9 cellular contexts compared by ENCODE assay signal in genomic region chr22:46970411-46971123, GRCh38.
A peak's percentile ranks its signal among the peaks of the same experiment; 100 is the strongest.
DNase-seq lines count a peak whose midpoint lies in the region; ATAC-seq and TF ChIP-seq lines count a peak whose summit lies in the region.
"Had no signal": no experiment of that assay in that cellular context is flagged by ENCODE, and none has a peak within 500 bp of the region (broad histone marks: within the 10 kb centered on the region; RNA-seq: fewer than 3 reads in every experiment).

No MANE protein-coding gene starts in this region.

- DNase-seq in CD4-positive, CD25-positive, alpha-beta regulatory T cell: no peak
- DNase-seq in activated naive CD8-positive, alpha-beta T cell treated with anti-CD3 and anti-CD28 coated beads for 36 hours: no peak
- DNase-seq in right atrium auricular region (ENCODE audit: low spot score) (no peak), sciatic nerve (ENCODE audit: low spot score) (peak; percentile 55), NCI-H1417 (lab: John Stamatoyannopoulos, UW) (no peak), NCI-H1417 treated with DMSO at 0.1 percent for 48 hours (lab: John Stamatoyannopoulos, UW) (no peak)
- DNase-seq: KG1 had no signal

- H3K27me3 Mint-ChIP-seq in CD4-positive, CD25-positive, alpha-beta regulatory T cell: no peaks in the 10 kb centered on the region
- no peaks in the 10 kb centered on the region for H3K27me3 Mint-ChIP-seq in activated naive CD8-positive, alpha-beta T cell treated with anti-CD3 and anti-CD28 coated beads for 36 hours

- H3K9me3 ChIP-seq in CD4-positive, CD25-positive, alpha-beta regulatory T cell (ENCODE audit: control insufficient read depth in 2 of 2, low read length in 2 of 2): no peaks in the 10 kb centered on the region
- H3K9me3 ChIP-seq in right atrium auricular region: no peaks in the 10 kb centered on the region

- no peak for TF ChIP-seq CTCF in right atrium auricular region (IDR thresholded peaks at IDR 0.05)

- H3K4me1 ChIP-seq in CD4-positive, CD25-positive, alpha-beta regulatory T cell (ENCODE audit: control insufficient read depth, insufficient read depth, low read length, poor library complexity, severe bottlenecking): peaks cover 13% of the 10 kb centered on the region
- H3K4me1 ChIP-seq in right atrium auricular region: peaks cover 0 to 24% of the 10 kb centered on the region in 2 donors

- ATAC-seq in CD4-positive, CD25-positive, alpha-beta regulatory T cell (ENCODE audit: low read depth in 2 of 2): no peak
- ATAC-seq in sciatic nerve (no peak), GM18867 (IDR thresholded peaks at IDR 0.05; ENCODE audit: unreplicated experiment) (no peak), GM18868 (IDR thresholded peaks at IDR 0.05; ENCODE audit: unreplicated experiment) (no peak)

- peak overlapping the region in 1 of 4 donors; percentile 51 for H3K4me3 Mint-ChIP-seq in CD4-positive, CD25-positive, alpha-beta regulatory T cell
- H3K4me3 Mint-ChIP-seq in activated naive CD8-positive, alpha-beta T cell treated with anti-CD3 and anti-CD28 coated beads for 36 hours: no peak overlapping the region

- no peak overlapping the region for H3K4me3 ChIP-seq in CD4-positive, CD25-positive, alpha-beta regulatory T cell (ENCODE audit: low read depth, low read length)
- H3K4me3 ChIP-seq in right atrium auricular region: no peak overlapping the region

- peaks cover 10% of the 10 kb centered on the region for H3K36me3 Mint-ChIP-seq in CD4-positive, CD25-positive, alpha-beta regulatory T cell
- peaks cover 7% of the 10 kb centered on the region for H3K36me3 Mint-ChIP-seq in activated naive CD8-positive, alpha-beta T cell treated with anti-CD3 and anti-CD28 coated beads for 36 hours

- no peaks in the 10 kb centered on the region for H3K27me3 ChIP-seq in CD4-positive, CD25-positive, alpha-beta regulatory T cell (ENCODE audit: control insufficient read depth, insufficient read depth, low read length)
- no peaks in the 10 kb centered on the region for H3K27me3 ChIP-seq in right atrium auricular region

- peak overlapping the region; percentile 31 to 78 (median 72) for H3K27ac Mint-ChIP-seq in CD4-positive, CD25-positive, alpha-beta regulatory T cell
- H3K27ac Mint-ChIP-seq in activated naive CD8-positive, alpha-beta T cell treated with anti-CD3 and anti-CD28 coated beads for 36 hours: peak overlapping the region; percentile 45

- peaks cover 14 to 36% (median 27%) of the 10 kb centered on the region in 4 donors for H3K4me1 Mint-ChIP-seq in CD4-positive, CD25-positive, alpha-beta regulatory T cell
- H3K4me1 Mint-ChIP-seq in activated naive CD8-positive, alpha-beta T cell treated with anti-CD3 and anti-CD28 coated beads for 36 hours: peaks cover 27% of the 10 kb centered on the region

- intact Hi-C loops in sciatic nerve (cut with DNase I): no loop called here

- H3K9me3 Mint-ChIP-seq in CD4-positive, CD25-positive, alpha-beta regulatory T cell: peaks cover 0 to 1% (median 0%) of the 10 kb centered on the region in 7 donors
- no peaks in the 10 kb centered on the region for H3K9me3 Mint-ChIP-seq in activated naive CD8-positive, alpha-beta T cell treated with anti-CD3 and anti-CD28 coated beads for 36 hours

- peaks cover 17% of the 10 kb centered on the region for H3K36me3 ChIP-seq in CD4-positive, CD25-positive, alpha-beta regulatory T cell (ENCODE audit: control insufficient read depth, insufficient read depth, low read length)
- H3K36me3 ChIP-seq in right atrium auricular region: peaks cover 8% of the 10 kb centered on the region

- H3K27ac ChIP-seq in CD4-positive, CD25-positive, alpha-beta regulatory T cell (ENCODE audit: insufficient read depth, low read length, poor library complexity, severe bottlenecking): no peak overlapping the region
- H3K27ac ChIP-seq in right atrium auricular region: peak overlapping the region; percentile 37 to 61
